Comparison of ENCODE assay signal across 1 cellular context in the genomic region with DNA sequence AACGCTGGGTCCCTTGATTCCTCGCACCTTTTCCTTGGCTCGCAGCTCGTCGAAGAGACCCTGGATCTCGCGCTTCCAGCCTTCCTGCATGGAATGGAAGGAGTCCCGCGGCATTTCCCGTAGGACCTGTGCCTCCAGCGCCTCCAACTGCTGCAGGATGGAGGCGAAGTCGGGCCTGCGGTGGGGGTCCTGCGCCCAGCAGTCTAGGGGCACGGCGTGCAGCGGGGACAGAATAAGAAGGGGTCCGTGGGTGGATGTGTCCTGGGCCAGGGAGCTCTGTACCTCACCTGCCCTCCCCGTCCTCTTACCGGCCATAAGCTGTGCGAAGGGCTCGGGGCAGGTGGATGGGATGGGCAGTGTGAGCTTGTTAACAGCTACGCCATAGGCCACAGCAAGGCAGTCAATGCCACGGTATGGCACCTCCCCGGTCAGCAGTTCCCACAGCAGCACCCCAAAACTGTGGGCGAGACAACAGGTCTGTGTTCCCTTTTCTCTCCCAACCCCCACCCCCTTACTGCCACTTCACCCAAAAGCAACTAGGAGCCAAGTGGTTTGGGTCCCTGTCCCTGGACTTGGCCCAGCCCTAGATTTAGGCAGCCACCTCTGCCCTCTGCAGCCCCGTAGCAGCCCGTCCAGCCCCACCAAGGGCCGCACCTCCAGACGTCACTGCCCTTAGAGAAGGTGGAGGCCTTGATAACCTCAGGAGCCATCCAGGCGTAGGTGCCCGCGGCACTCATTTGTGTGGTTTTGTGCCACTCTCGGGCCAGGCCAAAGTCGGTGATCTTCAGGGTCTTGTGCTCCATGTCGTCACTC.
TF ChIP-seq lines count a peak whose summit lies in the region.

No MANE protein-coding gene starts in this region.

TF ChIP-seq in H1, 55 proteins besides CTCF, POLR2A, EP300 and RAD21:
- no peak for TF ChIP-seq BACH1 (IDR thresholded peaks at IDR 0.05; ENCODE audit: low read length)
- no peak for TF ChIP-seq MAFK (IDR thresholded peaks at IDR 0.05; ENCODE audit: low read depth, low read length)
- TF ChIP-seq SIX5 (IDR thresholded peaks at IDR 0.05; ENCODE audit: low read depth, low read length) = no peak
- TF ChIP-seq SRF (IDR thresholded peaks at IDR 0.05; ENCODE audit: low read depth, low read length) = no peak
- TF ChIP-seq CHD2 (IDR thresholded peaks at IDR 0.05; ENCODE audit: low read length) = no peak
- TF ChIP-seq EZH2 (IDR thresholded peaks at IDR 0.05; ENCODE audit: low read depth, low read length, severe bottlenecking) = no peak
- no peak for TF ChIP-seq FOSL1 (IDR thresholded peaks at IDR 0.05; ENCODE audit: insufficient read depth, low read depth, low read length)
- TF ChIP-seq CHD1 (IDR thresholded peaks at IDR 0.05; ENCODE audit: low read depth, low read length) = no peak
- TF ChIP-seq RXRA (IDR thresholded peaks at IDR 0.05; ENCODE audit: insufficient read depth, low read depth, low read length) = no peak
- TF ChIP-seq SIRT6 (IDR thresholded peaks at IDR 0.05; ENCODE audit: low read length) = no peak
- no peak for TF ChIP-seq TEAD4 (IDR thresholded peaks at IDR 0.05; ENCODE audit: low read depth, low read length)
- TF ChIP-seq GABPA (IDR thresholded peaks at IDR 0.05; ENCODE audit: borderline replicate concordance, insufficient read depth, low read length) = no peak
- TF ChIP-seq NANOG (IDR thresholded peaks at IDR 0.05; ENCODE audit: insufficient read depth, low read depth, low read length, poor library complexity, severe bottlenecking) = no peak
- no peak for TF ChIP-seq JUND (IDR thresholded peaks at IDR 0.05; ENCODE audit: low read length)
- TF ChIP-seq TBP (IDR thresholded peaks at IDR 0.05; ENCODE audit: low read depth, low read length) = no peak
- no peak for TF ChIP-seq HDAC2 (IDR thresholded peaks at IDR 0.05; ENCODE audit: borderline replicate concordance in 1 of 2, low read depth in 2 of 2, low read length in 2 of 2)
- no peak for TF ChIP-seq TAF1 (IDR thresholded peaks at IDR 0.05; ENCODE audit: low read depth, low read length)
- TF ChIP-seq CREB1 (IDR thresholded peaks at IDR 0.05) = no peak
